In genomic region chr10:31133251-31133627, GRCh38 we compare ENCODE assay signal across 8 cellular contexts.
A peak's percentile ranks its signal among the peaks of the same experiment; 100 is the strongest.
DNase-seq lines count a peak whose midpoint lies in the region; ATAC-seq and TF ChIP-seq lines count a peak whose summit lies in the region.

No MANE protein-coding gene starts in this region.

- WGBS in heart right ventricle, 2 donors = 58 to 63% methylated on average over 10 of the region's 10 CpGs
- 61 to 65% methylated on average over 10 of the region's 10 CpGs for WGBS in body of pancreas, 2 donors
- 57 to 93% methylated on average over 5 to 10 of the region's 10 CpGs for WGBS in transverse colon (ENCODE audit: low coverage in 1 of 2), 2 donors

- H3K27ac ChIP-seq in heart right ventricle (peak overlapping the region; percentile 65 to 93 (median 90)), body of pancreas (peak overlapping the region in 3 of 4 donors; percentile 76 to 82 (median 79)), transverse colon (peak overlapping the region; percentile 75 to 87 (median 86))

- ATAC-seq in heart right ventricle = no peak
- no peak for ATAC-seq in left ventricle myocardium superior
- ATAC-seq in body of pancreas = no peak
- no peak for ATAC-seq in GM18873 (IDR thresholded peaks at IDR 0.05; ENCODE audit: low FRiP score, unreplicated experiment)

- in situ Hi-C loops in transverse colon (cut with MboI; ENCODE audit: low pct_ligation_motif_present in 1 of 4, low pct_unique_long_range_greater_than_20kb in 1 of 4, low sequenced_read_pairs in 3 of 4) = loop anchor here in 1 of 4 donors (25.0 kb wide), 1 partner anchor 629 kb away; no protein-coding TSS in a partner anchor

- H3K36me3 ChIP-seq in heart right ventricle = no peaks in the 10 kb centered on the region
- no peaks in the 10 kb centered on the region for H3K36me3 ChIP-seq in body of pancreas (replicated peaks in 1 of 2; ENCODE audit: insufficient read depth in 1 of 2, low read depth in 2 of 2)
- no peaks in the 10 kb centered on the region for H3K36me3 ChIP-seq in transverse colon

- no peak for TF ChIP-seq CTCF in heart right ventricle (IDR thresholded peaks at IDR 0.05)
- TF ChIP-seq CTCF in body of pancreas (IDR thresholded peaks at IDR 0.05) = no peak
- no peak for TF ChIP-seq CTCF in transverse colon (IDR thresholded peaks at IDR 0.05)

- H3K4me3 ChIP-seq in heart right ventricle (peak overlapping the region in 9 of 10 donors; percentile 32 to 58 (median 51)), body of pancreas (no peak overlapping the region), mononuclear cell (ENCODE audit: low read length) (peak overlapping the region; percentile 53), transverse colon (peak overlapping the region in 3 of 4 donors; percentile 37 to 59 (median 39))

- TF ChIP-seq EP300 in transverse colon (IDR thresholded peaks at IDR 0.05; ENCODE audit: low read depth) = no peak

- H3K9me3 ChIP-seq in heart right ventricle (no peaks in the 10 kb centered on the region), body of pancreas (no peaks in the 10 kb centered on the region), mononuclear cell (ENCODE audit: low read depth, low read length) (no peaks in the 10 kb centered on the region), transverse colon (no peaks in the 10 kb centered on the region)

- DNase-seq in heart right ventricle (no peak), left ventricle myocardium superior (no peak), body of pancreas (no peak), transverse colon (no peak), Kasumi-1 (lab: John Stamatoyannopoulos, UW) (no peak), SIG-M5 treated with dmso at 0.1 percent for 504 hours (lab: John Stamatoyannopoulos, UW; ENCODE audit: unreplicated experiment) (no peak)

- H3K27me3 ChIP-seq in heart right ventricle (no peaks in the 10 kb centered on the region), body of pancreas (no peaks in the 10 kb centered on the region), mononuclear cell (ENCODE audit: insufficient read depth, low read length) (no peaks in the 10 kb centered on the region), transverse colon (no peaks in the 10 kb centered on the region)

- peaks cover 6 to 40% (median 31%) of the 10 kb centered on the region in 9 donors for H3K4me1 ChIP-seq in heart right ventricle
- H3K4me1 ChIP-seq in body of pancreas = peaks cover 15% of the 10 kb centered on the region
- peaks cover 25% of the 10 kb centered on the region for H3K4me1 ChIP-seq in mononuclear cell (ENCODE audit: insufficient read depth, low read length)
- peaks cover 5 to 24% (median 22%) of the 10 kb centered on the region in 4 donors for H3K4me1 ChIP-seq in transverse colon

- no peak for TF ChIP-seq POLR2A in body of pancreas (IDR thresholded peaks at IDR 0.05)
- no peak for TF ChIP-seq POLR2A in transverse colon (IDR thresholded peaks at IDR 0.05)

- intact Hi-C loops in heart right ventricle (cut with DNase I) (loop anchor here in 4 of 10 donors (5.0 to 10.0 kb wide), 4 partner anchors 98 to 348 kb away; partner anchors contain the start of genes ZNF438 (in 2 of the 4) and ZEB1 (in 1 of the 4)), left ventricle myocardium superior (cut with micrococcal nuclease) (no loop called here), body of pancreas (cut with DNase I) (no loop called here), transverse colon (cut with DNase I; ENCODE audit: low total_unique reads) (loop anchor here (5.0 to 10.0 kb wide), 2 partner anchors 101 to 348 kb away; partner anchors contain the start of gene ZNF438)

Comparison
In these comparisons a context has a peak if more than half of its experiments do, and no peak if none do; other contexts are left out.
1. H3K4me3 ChIP-seq: peak in heart right ventricle (9 of 10), mononuclear cell (single experiment) and transverse colon (3 of 4); none in body of pancreas (0 of 2).
2. Peak in every context shown above with its lines, with median percentiles within 50 percentile points of each other: H3K27ac ChIP-seq.